In genomic region chr2:170354855-170355649, GRCh38 we compare ENCODE assay signal across 13 cellular contexts.
A peak's percentile ranks its signal among the peaks of the same experiment; 100 is the strongest.
DNase-seq lines count a peak whose midpoint lies in the region; ATAC-seq and TF ChIP-seq lines count a peak whose summit lies in the region.
"Had no signal": no experiment of that assay in that cellular context is flagged by ENCODE, and none has a peak within 500 bp of the region (broad histone marks: within the 10 kb centered on the region; RNA-seq: fewer than 3 reads in every experiment).

No MANE protein-coding gene starts in this region.

- no peaks in the 10 kb centered on the region for H3K9me2 ChIP-seq in OCI-LY1 (ENCODE audit: low read depth, low read length)

- 0 out of 2 replicates have a peak overlapping the region, but pooled peaks have one; percentile 40 for H3K4me2 ChIP-seq in OCI-LY1 (ENCODE audit: low read length)
- H3K4me2 ChIP-seq: PC-9 had no signal

- H3K27ac ChIP-seq in OCI-LY1 (ENCODE audit: low read depth, low read length, poor library complexity, severe bottlenecking) (peak overlapping the region; percentile 91), endodermal cell (ENCODE audit: low read depth, low read length) (peak overlapping the region; percentile 6)
- H3K27ac ChIP-seq: PC-9, thyroid gland had no signal

- H3K36me3 Mint-ChIP-seq in endodermal cell (ENCODE audit: low read depth), result no peaks in the 10 kb centered on the region

- H3K27ac Mint-ChIP-seq in endodermal cell, result no peak overlapping the region

- H3K9me3 Mint-ChIP-seq in endodermal cell, result no peaks in the 10 kb centered on the region

- no peak for ATAC-seq in GM19455 (IDR thresholded peaks at IDR 0.05; ENCODE audit: unreplicated experiment)

- no peak for TF ChIP-seq CTCF in OCI-LY1 (IDR thresholded peaks at IDR 0.05; ENCODE audit: low read length)
- TF ChIP-seq CTCF in endodermal cell (conservative IDR thresholded peaks at IDR 0.05), result no peak

- H3K4me3 Mint-ChIP-seq in endodermal cell, result no peak overlapping the region

- H3K36me3 ChIP-seq in OCI-LY1 (ENCODE audit: insufficient read depth, low read length), result no peaks in the 10 kb centered on the region
- no peaks in the 10 kb centered on the region for H3K36me3 ChIP-seq in endodermal cell (ENCODE audit: control insufficient read depth, insufficient read depth, low read length)
- H3K36me3 ChIP-seq: thyroid gland had no signal

- no peaks in the 10 kb centered on the region for H3F3A ChIP-seq in OCI-LY1 (ENCODE audit: insufficient read depth, low read length)

- DNase-seq in NCI-H446 treated with DMSO at 0.1 percent for 48 hours (lab: John Stamatoyannopoulos, UW) (peak; percentile 27), NCI-H446 (lab: John Stamatoyannopoulos, UW) (no peak), NCI-H1105 (lab: John Stamatoyannopoulos, UW) (peak; percentile 88), endodermal cell (no peak), NCI-H2029 treated with DMSO at 0.1 percent for 48 hours (lab: John Stamatoyannopoulos, UW) (no peak), middle frontal gyrus (ENCODE audit: extremely low spot score, low spot score) (no peak)
- DNase-seq: cerebellar nuclear complex; NCI-H1048; PC-9; stimulated activated CD4-positive, alpha-beta T cell treated with anti-CD3 and anti-CD28 coated beads, Interleukin-15, amount 100 ng/mL, for 24 hours; thyroid gland had no signal

- H2AFZ ChIP-seq in OCI-LY1 (ENCODE audit: low read length), result no peak overlapping the region
- H2AFZ ChIP-seq: PC-9 had no signal

- H3K27me3 ChIP-seq in OCI-LY1 (ENCODE audit: insufficient read depth, low read length), result no peaks in the 10 kb centered on the region
- H3K27me3 ChIP-seq in endodermal cell (ENCODE audit: control insufficient read depth, insufficient read depth, low read length, poor library complexity, severe bottlenecking), result no peaks in the 10 kb centered on the region
- H3K27me3 ChIP-seq: thyroid gland had no signal

- H3K79me2 ChIP-seq in OCI-LY1 (ENCODE audit: insufficient read depth, low read length), result no peaks in the 10 kb centered on the region

- 83 to 92% methylated on average over 2 of the region's 2 CpGs for WGBS in endodermal cell (ENCODE audit: insufficient coverage in 1 of 2, insufficient read length in 1 of 2), 2 experiments

- no peaks in the 10 kb centered on the region for H4K20me1 ChIP-seq in OCI-LY1 (ENCODE audit: insufficient read depth, low read length)

- no peak overlapping the region for H3K9ac ChIP-seq in OCI-LY1 (ENCODE audit: low read length)
- H3K9ac ChIP-seq in endodermal cell (ENCODE audit: extremely low read depth, low read length, poor library complexity, severe bottlenecking), result no peak overlapping the region

- peaks cover 54% of the 10 kb centered on the region for H3K4me1 ChIP-seq in OCI-LY1 (ENCODE audit: insufficient read depth, low read length, severe bottlenecking)
- peaks cover 19% of the 10 kb centered on the region for H3K4me1 ChIP-seq in endodermal cell (ENCODE audit: control insufficient read depth, insufficient read depth, low read length)
- H3K4me1 ChIP-seq: thyroid gland had no signal

- no peak overlapping the region for H3K4me3 ChIP-seq in OCI-LY1 (ENCODE audit: low read depth, low read length, poor library complexity, severe bottlenecking)
- H3K4me3 ChIP-seq in endodermal cell (ENCODE audit: low read length), result peak overlapping the region; percentile 12
- H3K4me3 ChIP-seq: PC-9, thyroid gland had no signal

- H3K4me1 Mint-ChIP-seq in endodermal cell, result peaks cover 47% of the 10 kb centered on the region

- H3K27me3 Mint-ChIP-seq in endodermal cell (ENCODE audit: insufficient read depth), result no peaks in the 10 kb centered on the region

- H3K9me3 ChIP-seq in OCI-LY1 (ENCODE audit: low read length) (no peaks in the 10 kb centered on the region), endodermal cell (ENCODE audit: control insufficient read depth, low read length) (no peaks in the 10 kb centered on the region)
- H3K9me3 ChIP-seq: thyroid gland had no signal

Comparison
In these comparisons a context has a peak if more than half of its experiments do, and no peak if none do; other contexts are left out.
1. DNase-seq: peak in NCI-H446 treated with DMSO at 0.1 percent for 48 hours (single experiment) and NCI-H1105 (single experiment); none in NCI-H446 (0 of 2), endodermal cell (single experiment), NCI-H2029 treated with DMSO at 0.1 percent for 48 hours (single experiment) and middle frontal gyrus (single experiment).